7 cellular contexts compared by ENCODE assay signal in genomic region chr1:11925938-11926292, GRCh38. TPM values are rescaled to one million over a fixed set of nuclear protein-coding genes. Genes with fewer than 3 reads are reported as not detected.
DNase-seq lines count a peak whose midpoint lies in the region; ATAC-seq and TF ChIP-seq lines count a peak whose summit lies in the region.

No MANE protein-coding gene starts in this region.

- ATAC-seq in GM19025 (IDR thresholded peaks at IDR 0.05; ENCODE audit: low read depth, unreplicated experiment) (peak; percentile 26), HG03025 (IDR thresholded peaks at IDR 0.05; ENCODE audit: low FRiP score, unreplicated experiment) (peak; percentile 13)
- peak; percentile 45 for ATAC-seq in activated CD8-positive, alpha-beta T cell treated with anti-CD3 and anti-CD28 coated beads, Interleukin-2, amount 10 ng/mL, durations not matched to agents 7 days and 5 days

- H3K27ac ChIP-seq in iPS-20b (ENCODE audit: low read length) (no peak overlapping the region), transverse colon (peak overlapping the region; percentile 77 to 88 (median 85))

- POLR2A ChIA-PET in activated CD8-positive, alpha-beta T cell treated with anti-CD3 and anti-CD28 coated beads, Interleukin-2, amount 10 ng/mL, durations not matched to agents 7 days and 5 days (lab: Charles Lee), result interaction anchor here (1.0 to 2.3 kb wide), 3 partner anchors 11 to 17 kb away, joined by 3 to 174 read pairs (median 3); no protein-coding TSS in a partner anchor

- H3K4me3 Mint-ChIP-seq in activated CD8-positive, alpha-beta T cell treated with anti-CD3 and anti-CD28 coated beads, Interleukin-2, amount 10 ng/mL, durations not matched to agents 7 days and 5 days, result peak overlapping the region; percentile 78

- DNase-seq in activated CD8-positive, alpha-beta T cell treated with anti-CD3 and anti-CD28 coated beads, Interleukin-2, amount 10 ng/mL, durations not matched to agents 7 days and 5 days, result peak; percentile 31
- DNase-seq in transverse colon (no peak), AG08395 (ENCODE audit: low spot score) (no peak), NCI-H1105 (lab: John Stamatoyannopoulos, UW) (no peak)

- H3K36me3 ChIP-seq in iPS-20b (ENCODE audit: insufficient read depth, low read depth, low read length), result peaks cover 18% of the 10 kb centered on the region
- H3K36me3 ChIP-seq in transverse colon, result peaks cover 0 to 10% (median 3%) of the 10 kb centered on the region in 4 donors

- H3K36me3 Mint-ChIP-seq in activated CD8-positive, alpha-beta T cell treated with anti-CD3 and anti-CD28 coated beads, Interleukin-2, amount 10 ng/mL, durations not matched to agents 7 days and 5 days (ENCODE audit: low read depth), result peaks cover 26% of the 10 kb centered on the region

- H3K4me3 ChIP-seq in iPS-20b (ENCODE audit: low read length) (peak overlapping the region; percentile 74), transverse colon (peak overlapping the region; percentile 43 to 96 (median 80))

- 0% methylated on average over 8 of the region's 41 CpGs; no CpG with 5 or more reads in 1 of the 2 donors for WGBS in transverse colon (ENCODE audit: low coverage in 1 of 2), 2 donors

- no peaks in the 10 kb centered on the region for H3K27me3 Mint-ChIP-seq in activated CD8-positive, alpha-beta T cell treated with anti-CD3 and anti-CD28 coated beads, Interleukin-2, amount 10 ng/mL, durations not matched to agents 7 days and 5 days (ENCODE audit: low read depth)

- in situ Hi-C loops in transverse colon (cut with MboI; ENCODE audit: low pct_ligation_motif_present in 1 of 4, low pct_unique_long_range_greater_than_20kb in 1 of 4, low sequenced_read_pairs in 3 of 4), result no loop called here

- CTCF ChIA-PET in activated CD8-positive, alpha-beta T cell treated with anti-CD3 and anti-CD28 coated beads, Interleukin-2, amount 10 ng/mL, durations not matched to agents 7 days and 5 days (lab: Charles Lee), result interaction anchor here (1.9 kb wide), 1 partner anchor 16 kb away, joined by 4 read pairs; no protein-coding TSS in a partner anchor

- peaks cover 44% of the 10 kb centered on the region for H3K4me1 Mint-ChIP-seq in activated CD8-positive, alpha-beta T cell treated with anti-CD3 and anti-CD28 coated beads, Interleukin-2, amount 10 ng/mL, durations not matched to agents 7 days and 5 days (ENCODE audit: low read depth)

- H3K9ac ChIP-seq in iPS-20b (ENCODE audit: low read depth, low read length), result no peak overlapping the region

- peaks cover 3% of the 10 kb centered on the region; the same call in 1 of the 2 replicates for H3K4me1 ChIP-seq in iPS-20b (ENCODE audit: insufficient read depth, low read length)
- peaks cover 30 to 78% (median 51%) of the 10 kb centered on the region in 4 donors for H3K4me1 ChIP-seq in transverse colon

- TF ChIP-seq POLR2A in transverse colon (IDR thresholded peaks at IDR 0.05), result no peak

- H3K9me3 Mint-ChIP-seq in activated CD8-positive, alpha-beta T cell treated with anti-CD3 and anti-CD28 coated beads, Interleukin-2, amount 10 ng/mL, durations not matched to agents 7 days and 5 days (ENCODE audit: insufficient read depth), result no peaks in the 10 kb centered on the region

- TF ChIP-seq CTCF in transverse colon (IDR thresholded peaks at IDR 0.05), result no peak

- no peak overlapping the region for H3K27ac Mint-ChIP-seq in activated CD8-positive, alpha-beta T cell treated with anti-CD3 and anti-CD28 coated beads, Interleukin-2, amount 10 ng/mL, durations not matched to agents 7 days and 5 days

- H3K9me3 ChIP-seq in iPS-20b (ENCODE audit: insufficient read depth, low read depth, low read length), result no peaks in the 10 kb centered on the region
- H3K9me3 ChIP-seq in transverse colon, result no peaks in the 10 kb centered on the region

- intact Hi-C loops in transverse colon (cut with DNase I; ENCODE audit: low total_unique reads), result no loop called here

- H3K27me3 ChIP-seq in iPS-20b (ENCODE audit: insufficient read depth, low read length) (no peaks in the 10 kb centered on the region), transverse colon (no peaks in the 10 kb centered on the region)

- no peak for TF ChIP-seq EP300 in transverse colon (IDR thresholded peaks at IDR 0.05; ENCODE audit: low read depth)

RNA-seq across cellular contexts. Expression of gene KIAA2013, which starts 0.3 kb away (rescaled TPM):
- total RNA-seq in activated CD8-positive, alpha-beta T cell treated with anti-CD3 and anti-CD28 coated beads, Interleukin-2, amount 10 ng/mL, durations not matched to agents 7 days and 5 days, result 10 to 100 TPM; 37.4 to 39.7 TPM
- total RNA-seq in transverse colon, result 100 to 1,000 TPM; 140 to 265 (median 201) TPM

RNA-seq across cellular contexts. Expression of gene PLOD1, which starts 8.6 kb away (rescaled TPM):
- total RNA-seq in activated CD8-positive, alpha-beta T cell treated with anti-CD3 and anti-CD28 coated beads, Interleukin-2, amount 10 ng/mL, durations not matched to agents 7 days and 5 days, result 10 to 100 TPM; 25.0 to 26.1 TPM
- total RNA-seq in transverse colon, result 10 to 100 TPM; 28.8 to 56.3 (median 41.2) TPM

RNA-seq across cellular contexts. Expression of gene MFN2, which starts 54.3 kb away (rescaled TPM):
- 10 to 100 TPM; 55.1 to 60.4 TPM for total RNA-seq in activated CD8-positive, alpha-beta T cell treated with anti-CD3 and anti-CD28 coated beads, Interleukin-2, amount 10 ng/mL, durations not matched to agents 7 days and 5 days
- 10 to 100 TPM; 72.1 to 92.8 (median 75.6) TPM for total RNA-seq in transverse colon
